ENCODE assay signal across 8 cellular contexts in genomic region chr2:215435261-215435808, GRCh38. TPM values are rescaled to one million over a fixed set of nuclear protein-coding genes. Genes with fewer than 3 reads are reported as not detected.
DNase-seq lines count a peak whose midpoint lies in the region; ATAC-seq and TF ChIP-seq lines count a peak whose summit lies in the region.

No MANE protein-coding gene starts in this region.

- H3K36me3 Mint-ChIP-seq in activated CD4-positive, alpha-beta memory T cell treated with anti-CD3 and anti-CD28 coated beads for 36 hours: no peaks in the 10 kb centered on the region

- peak overlapping the region; percentile 61 for H3K9ac ChIP-seq in rectal smooth muscle tissue (ENCODE audit: low read length)

- H3K27ac ChIP-seq in AG04450 (ENCODE audit: low read depth, low read length): peak overlapping the region; percentile 87
- peak overlapping the region; percentile 50 to 95 (median 85) for H3K27ac ChIP-seq in heart left ventricle
- peak overlapping the region; percentile 87 for H3K27ac ChIP-seq in rectal smooth muscle tissue (ENCODE audit: low read depth, low read length)

- TF ChIP-seq POLR2A in heart left ventricle (IDR thresholded peaks at IDR 0.05): no peak

- DNase-seq in AG04450 (ENCODE audit: low read depth, low spot score) (no peak), heart left ventricle (peak in 3 of 5 donors; percentile 24 to 71 (median 51)), SW 1271 (lab: John Stamatoyannopoulos, UW) (no peak), GDM1 (lab: John Stamatoyannopoulos, UW) (no peak)
- peak; percentile 9 for DNase-seq in activated CD4-positive, alpha-beta memory T cell treated with anti-CD3 and anti-CD28 coated beads for 36 hours

- ATAC-seq in GM19035 (IDR thresholded peaks at IDR 0.05; ENCODE audit: unreplicated experiment): peak; percentile 32
- peak; percentile 17 for ATAC-seq in HG03342 (IDR thresholded peaks at IDR 0.05; ENCODE audit: unreplicated experiment)
- ATAC-seq in heart left ventricle: peak; percentile 25 to 40 (median 30)

- CTCF ChIA-PET in AG04450 (lab: Charles Lee): no interaction called here
- CTCF ChIA-PET in activated CD4-positive, alpha-beta memory T cell treated with anti-CD3 and anti-CD28 coated beads for 36 hours (lab: Charles Lee): no interaction called here

- H3K27me3 ChIP-seq in AG04450 (ENCODE audit: control insufficient read depth, insufficient read depth, low read length) (no peaks in the 10 kb centered on the region), heart left ventricle (peaks cover 0 to 33% (median 0%) of the 10 kb centered on the region in 9 donors), rectal smooth muscle tissue (ENCODE audit: control insufficient read depth, insufficient read depth, low read length) (no peaks in the 10 kb centered on the region)

- intact Hi-C loops in activated CD4-positive, alpha-beta memory T cell treated with anti-CD3 and anti-CD28 coated beads for 36 hours (cut with micrococcal nuclease): loop anchor here (5.0 to 10.0 kb wide), 2 partner anchors 487 to 579 kb away; partner anchors contain the start of gene MREG
- intact Hi-C loops in heart left ventricle (cut with DNase I): loop anchor here in 2 of 10 donors (10.0 kb wide), 3 partner anchors 139 to 399 kb away; no protein-coding TSS in a partner anchor

- H3K27me3 Mint-ChIP-seq in activated CD4-positive, alpha-beta memory T cell treated with anti-CD3 and anti-CD28 coated beads for 36 hours: peaks cover 61% of the 10 kb centered on the region

- H3K9me3 Mint-ChIP-seq in activated CD4-positive, alpha-beta memory T cell treated with anti-CD3 and anti-CD28 coated beads for 36 hours: no peaks in the 10 kb centered on the region

- H3K9me3 ChIP-seq in AG04450 (ENCODE audit: control insufficient read depth, insufficient read depth, low read length) (no peaks in the 10 kb centered on the region; the same call in 1 of the 2 replicates), heart left ventricle (no peaks in the 10 kb centered on the region)

- peaks cover 15% of the 10 kb centered on the region for H3K4me1 Mint-ChIP-seq in activated CD4-positive, alpha-beta memory T cell treated with anti-CD3 and anti-CD28 coated beads for 36 hours (ENCODE audit: low read depth)

- H3K36me3 ChIP-seq in heart left ventricle (peaks cover 0 to 31% (median 9%) of the 10 kb centered on the region in 9 donors), rectal smooth muscle tissue (ENCODE audit: control insufficient read depth, insufficient read depth, low read length) (peaks cover 5% of the 10 kb centered on the region)

- POLR2A ChIA-PET in AG04450 (lab: Yijun Ruan, JAX): interaction anchor here (1.0 to 1.3 kb wide), 2 partner anchors 25 to 189 kb away, joined by 4 to 5 read pairs; no protein-coding TSS in a partner anchor
- POLR2A ChIA-PET in activated CD4-positive, alpha-beta memory T cell treated with anti-CD3 and anti-CD28 coated beads for 36 hours (lab: Charles Lee): no interaction called here

- no peak overlapping the region for H3K27ac Mint-ChIP-seq in activated CD4-positive, alpha-beta memory T cell treated with anti-CD3 and anti-CD28 coated beads for 36 hours

- peak overlapping the region; percentile 89 for H3K4me3 ChIP-seq in AG04450 (ENCODE audit: low read depth, low read length)
- peak overlapping the region; percentile 39 to 90 (median 64) for H3K4me3 ChIP-seq in heart left ventricle
- H3K4me3 ChIP-seq in rectal smooth muscle tissue (ENCODE audit: low read length): peak overlapping the region; percentile 90

- H3K4me1 ChIP-seq in heart left ventricle: peaks cover 0 to 43% (median 7%) of the 10 kb centered on the region in 12 donors
- peaks cover 20% of the 10 kb centered on the region for H3K4me1 ChIP-seq in rectal smooth muscle tissue (ENCODE audit: control insufficient read depth, insufficient read depth, low read length)

- 3 to 5% (median 4%) methylated on average over 19 to 26 of the region's 26 CpGs for WGBS in heart left ventricle, 4 donors

- H3K4me3 Mint-ChIP-seq in activated CD4-positive, alpha-beta memory T cell treated with anti-CD3 and anti-CD28 coated beads for 36 hours: peak overlapping the region; percentile 55

- no peak for TF ChIP-seq CTCF in AG04450 (IDR thresholded peaks at IDR 0.05; ENCODE audit: low read depth, low read length)
- TF ChIP-seq CTCF in heart left ventricle (IDR thresholded peaks at IDR 0.05): no peak

RNA-seq across cellular contexts. Expression of gene FN1, which starts 0.5 kb away (rescaled TPM):
- polyA plus RNA-seq in AG04450 (2011; rRNA removed) (6,646 and 8,374 TPM in 2 replicates), heart left ventricle (100 to 1,000 TPM; 100 to 527 TPM)
- 8,900 and 10,922 TPM in 2 replicates for polyA minus RNA-seq in AG04450 (2011; rRNA and poly(A)+ RNA removed)
- under 1 TPM; 0.50 to 0.53 TPM for total RNA-seq in activated CD4-positive, alpha-beta memory T cell treated with anti-CD3 and anti-CD28 coated beads for 36 hours
- 1,000 to 10,000 TPM in 1 of 9 donors, 100 to 1,000 TPM in 8; 118 to 1,418 (median 343) TPM for total RNA-seq in heart left ventricle

Comparison
In these comparisons a context has a peak if more than half of its experiments do, and no peak if none do; other contexts are left out.
1. DNase-seq: peak in activated CD4-positive, alpha-beta memory T cell treated with anti-CD3 and anti-CD28 coated beads for 36 hours (single experiment) and heart left ventricle (3 of 5); none in AG04450 (single experiment), SW 1271 (0 of 2) and GDM1 (single experiment).
2. RNA of gene FN1, which starts 0.5 kb away (total RNA-seq): 118 to 1,418 TPM in heart left ventricle; 0.50 to 0.53 TPM in activated CD4-positive, alpha-beta memory T cell treated with anti-CD3 and anti-CD28 coated beads for 36 hours; every median in the first group is over 10 times any median in the second.
3. Peak in every context shown above with its lines, with median percentiles within 50 percentile points of each other: H3K27ac ChIP-seq, H3K4me3 ChIP-seq and ATAC-seq.